11 cellular contexts compared by ENCODE assay signal in the genomic region with DNA sequence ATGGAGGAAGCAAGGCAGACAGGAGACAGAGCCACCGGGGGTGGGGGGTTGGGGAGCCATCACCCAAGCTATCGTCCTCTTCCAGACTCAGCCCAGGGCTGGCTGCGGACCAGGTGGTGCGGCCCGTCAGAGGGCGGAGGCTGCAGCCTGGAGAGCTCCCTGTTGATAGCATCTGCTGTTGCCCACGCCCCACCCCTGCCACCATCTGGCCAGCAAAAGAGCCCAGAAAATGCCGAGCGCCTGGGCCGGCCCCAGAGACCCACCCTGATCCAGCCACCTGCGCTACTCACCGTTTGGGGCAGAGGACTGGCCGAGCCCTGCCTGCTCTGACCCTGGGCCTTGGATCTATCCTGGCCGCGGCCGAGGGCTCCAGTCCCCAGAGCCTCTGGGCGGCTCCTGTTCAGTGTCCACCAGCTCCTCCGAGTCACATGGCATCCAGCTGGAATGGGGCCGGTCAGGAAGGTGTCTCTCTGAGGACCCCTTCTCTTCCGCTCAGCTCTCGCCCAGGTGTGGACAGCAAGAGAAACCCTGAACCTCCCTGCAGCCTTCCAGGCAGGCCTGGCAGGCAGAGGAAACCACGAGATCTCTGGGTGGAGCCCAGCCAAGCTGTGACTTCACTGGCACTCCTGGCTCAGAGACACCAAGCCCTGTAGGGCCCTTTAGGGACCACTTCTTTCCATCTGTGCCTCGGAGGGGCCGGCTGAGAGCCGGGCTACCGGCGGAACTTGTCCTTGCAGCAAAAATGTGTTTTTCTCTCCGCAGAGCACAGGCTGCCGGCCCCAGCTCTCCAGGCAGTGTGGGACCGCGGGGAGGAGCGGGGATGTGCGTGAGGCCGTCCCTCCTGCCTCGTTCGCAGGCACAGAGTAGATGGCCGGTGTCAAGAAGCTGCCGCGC. TPM values are rescaled to one million over a fixed set of nuclear protein-coding genes. Genes with fewer than 3 reads are reported as not detected.
DNase-seq lines count a peak whose midpoint lies in the region; ATAC-seq and TF ChIP-seq lines count a peak whose summit lies in the region.
"Had no signal": no experiment of that assay in that cellular context is flagged by ENCODE, and none has a peak within 500 bp of the region (broad histone marks: within the 10 kb centered on the region; RNA-seq: fewer than 3 reads in every experiment).

A gene with protein sequence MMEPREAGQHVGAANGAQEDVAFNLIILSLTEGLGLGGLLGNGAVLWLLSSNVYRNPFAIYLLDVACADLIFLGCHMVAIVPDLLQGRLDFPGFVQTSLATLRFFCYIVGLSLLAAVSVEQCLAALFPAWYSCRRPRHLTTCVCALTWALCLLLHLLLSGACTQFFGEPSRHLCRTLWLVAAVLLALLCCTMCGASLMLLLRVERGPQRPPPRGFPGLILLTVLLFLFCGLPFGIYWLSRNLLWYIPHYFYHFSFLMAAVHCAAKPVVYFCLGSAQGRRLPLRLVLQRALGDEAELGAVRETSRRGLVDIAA (minus strand): TSS at position 567 of the 894 bp plus-strand sequence. CDS start 3,618 bp downstream, outside the sequence.

- H4K8ac ChIP-seq in neuronal stem cell (ENCODE audit: low read depth, low read length), result peak within 1 kb of the TSS; percentile 3

- H3K36me3 Mint-ChIP-seq in type B pancreatic cell, result no peaks in the 10 kb centered on the region
- H3K36me3 Mint-ChIP-seq in CD4-positive, alpha-beta T cell (ENCODE audit: low read depth), result no peaks in the 10 kb centered on the region
- H3K36me3 Mint-ChIP-seq: activated naive CD4-positive, alpha-beta T cell treated with anti-CD3 and anti-CD28 coated beads, Interleukin-2, amount 10 ng/mL, durations not matched to agents 7 days and 5 days had no signal

- no peaks in the 10 kb centered on the region for H3K36me3 ChIP-seq in neuronal stem cell (replicated peaks in 1 of 2; ENCODE audit: control insufficient read depth in 2 of 2, insufficient read depth in 2 of 2, low read length in 2 of 2)
- H3K36me3 ChIP-seq in esophagus squamous epithelium, result no peaks in the 10 kb centered on the region

- no peak within 1 kb of the TSS for H2AFZ ChIP-seq in neuronal stem cell (ENCODE audit: low read length)

- H3K27me3 ChIP-seq in neuronal stem cell (ENCODE audit: control insufficient read depth in 3 of 3, insufficient read depth in 3 of 3, low read depth in 1 of 3, low read length in 3 of 3) (peaks cover 0 to 5% (median 0%) of the 10 kb centered on the region in 3 experiments), esophagus squamous epithelium (peaks cover 0 to 66% (median 0%) of the 10 kb centered on the region in 4 donors)
- no peaks in the 10 kb centered on the region for H3K27me3 ChIP-seq in CD4-positive, alpha-beta T cell (ENCODE audit: control insufficient read depth, insufficient read depth, low read length)

- H3K4me3 Mint-ChIP-seq in type B pancreatic cell, result no peak within 1 kb of the TSS
- no peak within 1 kb of the TSS for H3K4me3 Mint-ChIP-seq in CD4-positive, alpha-beta T cell
- H3K4me3 Mint-ChIP-seq: activated naive CD4-positive, alpha-beta T cell treated with anti-CD3 and anti-CD28 coated beads, Interleukin-2, amount 10 ng/mL, durations not matched to agents 7 days and 5 days had no signal

- WGBS in neuronal stem cell (ENCODE audit: extremely low coverage in 2 of 2, insufficient read length in 2 of 2, insufficient replicate concordance in 1 of 2), 2 donors, result no CpG with 5 or more reads among the region's 39 CpGs
- 53 to 62% methylated on average over 5 to 9 of the region's 39 CpGs for WGBS in esophagus squamous epithelium, 2 donors

- TF ChIP-seq CTCF in type B pancreatic cell (conservative IDR thresholded peaks at IDR 0.05), result no peak
- no peak for TF ChIP-seq CTCF in esophagus squamous epithelium (IDR thresholded peaks at IDR 0.05)
- no peak for TF ChIP-seq CTCF in CD4-positive, alpha-beta T cell (IDR thresholded peaks at IDR 0.05)

- H3K4me2 ChIP-seq in neuronal stem cell (ENCODE audit: insufficient read depth, low read length, poor library complexity, severe bottlenecking), result no peak within 1 kb of the TSS

- H3K79me1 ChIP-seq in neuronal stem cell (ENCODE audit: low read depth, low read length), result no peaks in the 10 kb centered on the region

- no peak within 1 kb of the TSS for H3K14ac ChIP-seq in neuronal stem cell (ENCODE audit: low read length)

- peak within 1 kb of the TSS; percentile 55 for H3K23ac ChIP-seq in neuronal stem cell (ENCODE audit: low read depth, low read length, poor library complexity)

- CTCF ChIA-PET in CD4-positive, alpha-beta T cell (lab: Charles Lee), result no interaction called here

- H3K27ac Mint-ChIP-seq in type B pancreatic cell, result no peak within 1 kb of the TSS
- no peak within 1 kb of the TSS for H3K27ac Mint-ChIP-seq in CD4-positive, alpha-beta T cell
- H3K27ac Mint-ChIP-seq: activated naive CD4-positive, alpha-beta T cell treated with anti-CD3 and anti-CD28 coated beads, Interleukin-2, amount 10 ng/mL, durations not matched to agents 7 days and 5 days had no signal

- H2BK120ac ChIP-seq in neuronal stem cell (ENCODE audit: low read depth, low read length), result peak within 1 kb of the TSS; percentile 87

- DNase-seq in D341Med (ENCODE audit: low spot score) (peak; percentile 66), NCI-H187 treated with DMSO at 0.1 percent for 48 hours (lab: John Stamatoyannopoulos, UW) (peak; percentile 66), erythroblast (lab: John Stamatoyannopoulos, UW) (peak; percentile 81 to 88), neuronal stem cell (ENCODE audit: low spot score) (no peak), type B pancreatic cell (ENCODE audit: extremely low spot score, unreplicated experiment) (no peak), esophagus squamous epithelium (lab: John Stamatoyannopoulos, UW) (no peak)
- no peak for DNase-seq in CD4-positive, alpha-beta T cell
- DNase-seq: activated naive CD4-positive, alpha-beta T cell treated with anti-CD3 and anti-CD28 coated beads, Interleukin-2, amount 10 ng/mL, durations not matched to agents 7 days and 5 days; NCI-H1930 had no signal

- H2BK5ac ChIP-seq in neuronal stem cell (ENCODE audit: low read length), result peak within 1 kb of the TSS; percentile 82

- H2AK5ac ChIP-seq in neuronal stem cell (ENCODE audit: low read depth, low read length), result peak within 1 kb of the TSS; percentile 92

- TF ChIP-seq POLR2A in erythroblast (IDR thresholded peaks at IDR 0.05; ENCODE audit: low read length), result peak; percentile 57
- no peak for TF ChIP-seq POLR2A in esophagus squamous epithelium (IDR thresholded peaks at IDR 0.05)

- H2BK12ac ChIP-seq in neuronal stem cell (ENCODE audit: low read length), result peak within 1 kb of the TSS; percentile 58

- H3K4me1 ChIP-seq in neuronal stem cell (ENCODE audit: control insufficient read depth in 2 of 2, insufficient read depth in 1 of 2, low read depth in 1 of 2, low read length in 2 of 2), result peaks cover 0 to 3% of the 10 kb centered on the region in 2 donors
- no peaks in the 10 kb centered on the region for H3K4me1 ChIP-seq in esophagus squamous epithelium

- peak within 1 kb of the TSS; percentile 75 for H2BK15ac ChIP-seq in neuronal stem cell (ENCODE audit: low read length)

- H3K9me3 Mint-ChIP-seq in type B pancreatic cell, result no peaks in the 10 kb centered on the region
- no peaks in the 10 kb centered on the region for H3K9me3 Mint-ChIP-seq in CD4-positive, alpha-beta T cell
- H3K9me3 Mint-ChIP-seq: activated naive CD4-positive, alpha-beta T cell treated with anti-CD3 and anti-CD28 coated beads, Interleukin-2, amount 10 ng/mL, durations not matched to agents 7 days and 5 days had no signal

- H3K9me3 ChIP-seq in neuronal stem cell (replicated peaks in 1 of 2; ENCODE audit: control insufficient read depth in 2 of 2, insufficient read depth in 1 of 2, low read depth in 1 of 2, low read length in 2 of 2) (no peaks in the 10 kb centered on the region), esophagus squamous epithelium (no peaks in the 10 kb centered on the region)
- no peaks in the 10 kb centered on the region for H3K9me3 ChIP-seq in CD4-positive, alpha-beta T cell (ENCODE audit: control insufficient read depth, low read length)

- no peaks in the 10 kb centered on the region for H3K4me1 Mint-ChIP-seq in type B pancreatic cell (ENCODE audit: unreplicated experiment)
- H3K4me1 Mint-ChIP-seq in CD4-positive, alpha-beta T cell (ENCODE audit: low read depth), result no peaks in the 10 kb centered on the region
- H3K4me1 Mint-ChIP-seq: activated naive CD4-positive, alpha-beta T cell treated with anti-CD3 and anti-CD28 coated beads, Interleukin-2, amount 10 ng/mL, durations not matched to agents 7 days and 5 days had no signal

- H3K4me3 ChIP-seq in neuronal stem cell (ENCODE audit: low read length in 2 of 2), result no peak within 1 kb of the TSS
- peak within 1 kb of the TSS in 1 of 4 donors; percentile 0 for H3K4me3 ChIP-seq in esophagus squamous epithelium

- H3K18ac ChIP-seq in neuronal stem cell (ENCODE audit: low read length), result peak within 1 kb of the TSS; percentile 93

- POLR2A ChIA-PET in CD4-positive, alpha-beta T cell (lab: Charles Lee), result no interaction called here

- intact Hi-C loops in esophagus squamous epithelium (cut with DNase I), result no loop called here
- intact Hi-C loops in CD4-positive, alpha-beta T cell (cut with DNase I, micrococcal nuclease), result loop anchor here in 1 of 2 experiments (10.0 kb wide), 1 partner anchor 977 kb away; no protein-coding TSS in a partner anchor

- no peak for ATAC-seq in CD4-positive, alpha-beta T cell (ENCODE audit: poor library complexity)
- ATAC-seq in HG02973 (IDR thresholded peaks at IDR 0.05; ENCODE audit: unreplicated experiment), result no peak

- peaks cover 21% of the 10 kb centered on the region for H3K27me3 Mint-ChIP-seq in type B pancreatic cell
- no peaks in the 10 kb centered on the region for H3K27me3 Mint-ChIP-seq in CD4-positive, alpha-beta T cell

- peak within 1 kb of the TSS; percentile 70 for H3K9ac ChIP-seq in neuronal stem cell (ENCODE audit: low read depth, low read length, poor library complexity)

- no peak within 1 kb of the TSS for H3K27ac ChIP-seq in neuronal stem cell (replicated peaks; ENCODE audit: low read length)
- no peak within 1 kb of the TSS for H3K27ac ChIP-seq in esophagus squamous epithelium
- no peak within 1 kb of the TSS for H3K27ac ChIP-seq in CD4-positive, alpha-beta T cell (ENCODE audit: low read depth, low read length)

- peak within 1 kb of the TSS; percentile 23 for H3K4ac ChIP-seq in neuronal stem cell (ENCODE audit: low read length)

- H4K91ac ChIP-seq in neuronal stem cell (ENCODE audit: low read depth, low read length, poor library complexity), result peak within 1 kb of the TSS; percentile 43

RNA-seq across cellular contexts. Expression of the gene that starts here (rescaled TPM):
- polyA plus RNA-seq in neuronal stem cell (2013, experiment 1 of 2), result not detected
- not detected for polyA plus RNA-seq in neuronal stem cell (2013, experiment 2 of 2)
- total RNA-seq in type B pancreatic cell (ENCODE audit: low replicate concordance), result not detected in 2 replicates
- under 1 TPM in 1 of 4 donors, not detected in 3; 0.50 TPM for total RNA-seq in esophagus squamous epithelium
- not detected for total RNA-seq in CD4-positive, alpha-beta T cell
- polyA plus RNA-seq: esophagus had no signal

Comparison
In these comparisons a context has a peak if more than half of its experiments do, and no peak if none do; other contexts are left out.
1. DNase-seq: peak in D341Med (single experiment), NCI-H187 treated with DMSO at 0.1 percent for 48 hours (single experiment) and erythroblast (2 of 2); none in neuronal stem cell (single experiment), type B pancreatic cell (single experiment), esophagus squamous epithelium (single experiment) and CD4-positive, alpha-beta T cell (0 of 10).